In the genomic region with DNA sequence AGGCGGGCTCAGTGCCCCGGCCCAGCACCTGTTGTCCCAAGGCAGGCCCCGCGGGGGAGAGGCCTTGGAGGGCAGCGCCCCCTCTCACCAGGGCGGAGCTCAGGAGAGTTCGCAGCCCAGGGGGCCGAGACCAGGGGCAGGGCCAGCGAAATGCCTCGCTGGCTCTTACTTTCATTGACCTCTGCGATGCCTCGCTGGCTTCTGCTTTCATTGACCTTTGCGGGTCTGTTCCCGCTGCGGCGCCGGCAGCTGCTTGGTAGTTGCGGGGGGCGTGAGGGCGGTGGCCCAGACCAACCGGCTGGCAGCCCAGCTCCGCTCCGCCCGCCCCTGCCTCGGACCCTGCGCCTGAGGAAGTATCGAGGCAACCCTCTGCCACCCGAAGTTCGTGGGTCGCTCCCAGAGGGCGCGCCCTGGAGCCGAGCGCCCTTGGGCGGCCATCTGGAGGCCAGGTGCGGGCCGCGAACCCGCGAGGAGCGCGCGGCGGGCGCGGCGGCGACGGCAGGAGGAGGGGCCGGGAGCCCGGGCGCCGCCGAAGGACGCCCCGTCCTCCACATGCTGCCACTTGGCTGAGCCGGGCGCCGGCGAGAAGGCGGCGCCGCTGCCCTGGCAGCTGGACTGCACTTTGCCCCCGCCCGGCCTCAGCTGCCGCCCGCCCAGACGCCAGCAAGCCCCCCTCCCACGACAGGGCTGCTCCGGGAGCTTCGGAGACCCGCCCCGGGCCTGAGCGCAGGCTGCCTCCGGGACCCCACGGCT, we compare ENCODE assay signal across 8 cellular contexts.
DNase-seq lines count a peak whose midpoint lies in the region; ATAC-seq, FAIRE-seq and TF ChIP-seq lines count a peak whose summit lies in the region.

No MANE protein-coding gene starts in this region.

- TF ChIP-seq RAD21 in A549 (conservative IDR thresholded peaks at IDR 0.05 in 1 of 2, IDR thresholded peaks at IDR 0.05 in 1 of 2), result peak in 1 of 2 experiments; percentile 58; a peak in 4 of 5 replicates

- peak; percentile 96 to 97 for ATAC-seq in A549

- POLR2A ChIA-PET in A549 (lab: Yijun Ruan, JAX), result interaction anchor here (1.0 to 1.6 kb wide), 3 partner anchors 10 to 418 kb away, joined by 3 to 5 read pairs (median 3); a partner anchor contains a TSS
- POLR2A ChIA-PET in HEK293T (lab: Yijun Ruan, JAX), result interaction anchor here (0.7 to 1.6 kb wide), 8 partner anchors 9 to 418 kb away, joined by 3 to 5 read pairs (median 4); a partner anchor contains a TSS

- H3K4me1 ChIP-seq in A549, result peaks cover 4% of the 10 kb centered on the region; the same call in 2 of the 3 replicates
- peaks cover 6% of the 10 kb centered on the region for H3K4me1 ChIP-seq in neural progenitor cell

- CTCF ChIA-PET in A549 (lab: Yijun Ruan, JAX), result interaction anchor here (0.6 to 2.8 kb wide), 29 partner anchors 9 to 449 kb away, joined by 3 to 26 read pairs (median 3); no protein-coding TSS in a partner anchor
- CTCF ChIA-PET in HEK293T (lab: Yijun Ruan, JAX), result interaction anchor here (0.6 to 2.7 kb wide), 3 partner anchors 90 to 98 kb away, joined by 3 to 7 read pairs (median 3); no protein-coding TSS in a partner anchor

- no peaks in the 10 kb centered on the region for H4K20me1 ChIP-seq in neural progenitor cell (ENCODE audit: low read depth)

- H3K9me3 ChIP-seq in A549 (no peaks in the 10 kb centered on the region), MG63 (no peaks in the 10 kb centered on the region), neural progenitor cell (ENCODE audit: low read depth) (no peaks in the 10 kb centered on the region)

- WGBS in A549 (ENCODE audit: missing lambda C conversion rate), result 8% methylated on average over 16 of the region's 76 CpGs

- H2AFZ ChIP-seq in neural progenitor cell (replicated peaks), result peak overlapping the region; percentile 96

- peaks cover 10% of the 10 kb centered on the region for H3K27me3 Mint-ChIP-seq in neural progenitor cell (ENCODE audit: insufficient read depth, low read depth)

- no peak overlapping the region for H3K27ac Mint-ChIP-seq in neural progenitor cell

- no peak for TF ChIP-seq POLR2A in A549 (IDR thresholded peaks at IDR 0.05; ENCODE audit: low read length)

- no peak for FAIRE-seq in A549 (lab: Jason Lieb, UNC)

- H3K36me3 Mint-ChIP-seq in neural progenitor cell, result no peaks in the 10 kb centered on the region

- H3K27ac ChIP-seq in A549, result peak overlapping the region; percentile 74 to 89
- no peak overlapping the region for H3K27ac ChIP-seq in neural progenitor cell

- no peak for TF ChIP-seq EP300 in A549 (IDR thresholded peaks at IDR 0.05)

- H3K4me3 Mint-ChIP-seq in neural progenitor cell, result peak overlapping the region; percentile 82

- H3K9me3 Mint-ChIP-seq in neural progenitor cell, result no peaks in the 10 kb centered on the region

- TF ChIP-seq CTCF in A549 (IDR thresholded peaks at IDR 0.05), result peak; percentile 65
- TF ChIP-seq CTCF in GM12864 (IDR thresholded peaks at IDR 0.05; ENCODE audit: low read depth, low read length, missing control alignments), result peak; percentile 66
- peak; percentile 58 for TF ChIP-seq CTCF in neural progenitor cell (IDR thresholded peaks at IDR 0.05)

- H3K79me2 ChIP-seq in neural progenitor cell (ENCODE audit: low read depth), result no peaks in the 10 kb centered on the region

- peaks cover 12% of the 10 kb centered on the region for H3F3A ChIP-seq in neural progenitor cell (ENCODE audit: low read depth)

- H3K4me3 ChIP-seq in A549, result peak overlapping the region; percentile 64
- peak overlapping the region; percentile 84 for H3K4me3 ChIP-seq in GM12864 (ENCODE audit: low read depth, low read length)
- peak overlapping the region; percentile 59 for H3K4me3 ChIP-seq in MG63
- H3K4me3 ChIP-seq in neural progenitor cell, result peak overlapping the region; percentile 65

- no peaks in the 10 kb centered on the region; the same call in 1 of the 2 replicates for H3K27me3 ChIP-seq in MG63
- peaks cover 42% of the 10 kb centered on the region for H3K27me3 ChIP-seq in neural progenitor cell

- peak; percentile 57 to 73 for DNase-seq in A549 (ENCODE audit: low read depth in 1 of 2, low spot score in 1 of 2)
- DNase-seq in GM12864 (ENCODE audit: low read depth), result peak; percentile 43
- peak; percentile 66 for DNase-seq in HEK293T (ENCODE audit: extremely low spot score)
- DNase-seq in MG63, result peak; percentile 63
- DNase-seq in activated CD8-positive, alpha-beta memory T cell treated with anti-CD3 and anti-CD28 coated beads for 48 hours (ENCODE audit: low read depth in 2 of 3, low spot score in 2 of 3), result peak in 2 of 3 experiments; percentile 2 to 9
- peak; percentile 75 for DNase-seq in glomerular visceral epithelial cell (ENCODE audit: extremely low spot score)
- DNase-seq in neural progenitor cell (ENCODE audit: low spot score), result peak; percentile 84
- DNase-seq in kidney glomerular epithelial cell (lab: John Stamatoyannopoulos, UW), result no peak

- peaks cover 14% of the 10 kb centered on the region for H3K4me1 Mint-ChIP-seq in neural progenitor cell

- H3K4me2 ChIP-seq in A549 (peak overlapping the region; percentile 79), neural progenitor cell (peak overlapping the region; percentile 76)

- H3K36me3 ChIP-seq in MG63, result no peaks in the 10 kb centered on the region
- no peaks in the 10 kb centered on the region for H3K36me3 ChIP-seq in neural progenitor cell

- H3K9ac ChIP-seq in neural progenitor cell, result no peak overlapping the region

TF ChIP-seq in A549, 52 proteins besides CTCF, POLR2A, EP300 and RAD21 (continues in another document):
- TF ChIP-seq ZC3H11A (IDR thresholded peaks at IDR 0.05), result no peak
- TF ChIP-seq FOSB (CRISPR knock-in tag; IDR thresholded peaks at IDR 0.05), result no peak
- TF ChIP-seq, protein P1, sequence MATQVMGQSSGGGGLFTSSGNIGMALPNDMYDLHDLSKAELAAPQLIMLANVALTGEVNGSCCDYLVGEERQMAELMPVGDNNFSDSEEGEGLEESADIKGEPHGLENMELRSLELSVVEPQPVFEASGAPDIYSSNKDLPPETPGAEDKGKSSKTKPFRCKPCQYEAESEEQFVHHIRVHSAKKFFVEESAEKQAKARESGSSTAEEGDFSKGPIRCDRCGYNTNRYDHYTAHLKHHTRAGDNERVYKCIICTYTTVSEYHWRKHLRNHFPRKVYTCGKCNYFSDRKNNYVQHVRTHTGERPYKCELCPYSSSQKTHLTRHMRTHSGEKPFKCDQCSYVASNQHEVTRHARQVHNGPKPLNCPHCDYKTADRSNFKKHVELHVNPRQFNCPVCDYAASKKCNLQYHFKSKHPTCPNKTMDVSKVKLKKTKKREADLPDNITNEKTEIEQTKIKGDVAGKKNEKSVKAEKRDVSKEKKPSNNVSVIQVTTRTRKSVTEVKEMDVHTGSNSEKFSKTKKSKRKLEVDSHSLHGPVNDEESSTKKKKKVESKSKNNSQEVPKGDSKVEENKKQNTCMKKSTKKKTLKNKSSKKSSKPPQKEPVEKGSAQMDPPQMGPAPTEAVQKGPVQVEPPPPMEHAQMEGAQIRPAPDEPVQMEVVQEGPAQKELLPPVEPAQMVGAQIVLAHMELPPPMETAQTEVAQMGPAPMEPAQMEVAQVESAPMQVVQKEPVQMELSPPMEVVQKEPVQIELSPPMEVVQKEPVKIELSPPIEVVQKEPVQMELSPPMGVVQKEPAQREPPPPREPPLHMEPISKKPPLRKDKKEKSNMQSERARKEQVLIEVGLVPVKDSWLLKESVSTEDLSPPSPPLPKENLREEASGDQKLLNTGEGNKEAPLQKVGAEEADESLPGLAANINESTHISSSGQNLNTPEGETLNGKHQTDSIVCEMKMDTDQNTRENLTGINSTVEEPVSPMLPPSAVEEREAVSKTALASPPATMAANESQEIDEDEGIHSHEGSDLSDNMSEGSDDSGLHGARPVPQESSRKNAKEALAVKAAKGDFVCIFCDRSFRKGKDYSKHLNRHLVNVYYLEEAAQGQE (IDR thresholded peaks at IDR 0.05), result no peak
- no peak for TF ChIP-seq PHF8 (IDR thresholded peaks at IDR 0.05; ENCODE audit: borderline replicate concordance, low read depth)
- TF ChIP-seq SMC3 (IDR thresholded peaks at IDR 0.05), result peak; percentile 60; the same call in 2 of the 3 replicates
- TF ChIP-seq, protein P2, sequence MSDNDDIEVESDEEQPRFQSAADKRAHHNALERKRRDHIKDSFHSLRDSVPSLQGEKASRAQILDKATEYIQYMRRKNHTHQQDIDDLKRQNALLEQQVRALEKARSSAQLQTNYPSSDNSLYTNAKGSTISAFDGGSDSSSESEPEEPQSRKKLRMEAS (IDR thresholded peaks at IDR 0.05), result 0 out of 2 replicates have a peak, but pooled peaks have one; percentile 8

TF ChIP-seq in HEK293T, 16 proteins besides CTCF, POLR2A, EP300 and RAD21:
- 0 out of 2 replicates have a peak, but pooled peaks have one; percentile 23 for TF ChIP-seq FOXM1 (IDR thresholded peaks at IDR 0.05; ENCODE audit: borderline replicate concordance)
- no peak for TF ChIP-seq SP1 (IDR thresholded peaks at IDR 0.05)
- no peak for TF ChIP-seq FOXA1 (IDR thresholded peaks at IDR 0.05)
- no peak for TF ChIP-seq CTBP1 (IDR thresholded peaks at IDR 0.05; ENCODE audit: borderline replicate concordance)
- TF ChIP-seq NFRKB (IDR thresholded peaks at IDR 0.05), result no peak
- TF ChIP-seq SUZ12 (IDR thresholded peaks at IDR 0.05), result no peak
- TF ChIP-seq BHLHE40 (IDR thresholded peaks at IDR 0.05; ENCODE audit: borderline replicate concordance), result no peak
- TF ChIP-seq ZNF384 (IDR thresholded peaks at IDR 0.05), result no peak
- no peak for TF ChIP-seq LEF1 (IDR thresholded peaks at IDR 0.05; ENCODE audit: borderline replicate concordance)
- TF ChIP-seq HDGF (IDR thresholded peaks at IDR 0.05; ENCODE audit: borderline replicate concordance), result 0 out of 2 replicates have a peak, but pooled peaks have one; percentile 33
- TF ChIP-seq, protein P3, sequence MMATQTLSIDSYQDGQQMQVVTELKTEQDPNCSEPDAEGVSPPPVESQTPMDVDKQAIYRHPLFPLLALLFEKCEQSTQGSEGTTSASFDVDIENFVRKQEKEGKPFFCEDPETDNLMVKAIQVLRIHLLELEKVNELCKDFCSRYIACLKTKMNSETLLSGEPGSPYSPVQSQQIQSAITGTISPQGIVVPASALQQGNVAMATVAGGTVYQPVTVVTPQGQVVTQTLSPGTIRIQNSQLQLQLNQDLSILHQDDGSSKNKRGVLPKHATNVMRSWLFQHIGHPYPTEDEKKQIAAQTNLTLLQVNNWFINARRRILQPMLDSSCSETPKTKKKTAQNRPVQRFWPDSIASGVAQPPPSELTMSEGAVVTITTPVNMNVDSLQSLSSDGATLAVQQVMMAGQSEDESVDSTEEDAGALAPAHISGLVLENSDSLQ (IDR thresholded peaks at IDR 0.05), result no peak
- no peak for TF ChIP-seq TARDBP (IDR thresholded peaks at IDR 0.05)
- TF ChIP-seq FOXK2 (IDR thresholded peaks at IDR 0.05), result no peak
- no peak for TF ChIP-seq ELF4 (IDR thresholded peaks at IDR 0.05)
- TF ChIP-seq L3MBTL2 (conservative IDR thresholded peaks at IDR 0.05), result no peak; the same call in 1 of the 2 replicates
TF ChIP-seq in HEK293T: peak in this region for 2.
